In the genomic region with DNA sequence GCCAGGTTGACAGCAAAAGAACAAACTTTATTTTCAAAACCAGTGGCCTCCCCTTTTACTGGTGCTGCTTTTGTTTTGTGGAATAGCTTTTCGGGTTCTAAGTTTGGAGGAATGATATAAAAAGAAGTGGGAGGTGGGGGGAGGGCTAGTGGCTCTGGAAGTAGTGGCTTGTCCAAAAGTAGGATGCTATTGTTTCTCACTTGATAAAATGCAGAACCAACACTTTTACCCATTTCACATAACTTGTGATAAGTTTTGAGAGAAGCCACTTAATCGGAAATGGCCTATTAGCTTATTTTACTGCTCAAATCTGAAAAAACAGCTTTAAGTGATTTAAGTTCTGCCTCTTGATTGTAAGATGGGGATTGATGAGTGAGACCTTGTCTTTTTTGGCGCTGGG, we compare ENCODE assay signal across 1 cellular context.
TF ChIP-seq lines count a peak whose summit lies in the region.

No MANE protein-coding gene starts in this region.

TF ChIP-seq in K562, 482 proteins besides CTCF, POLR2A, EP300 and RAD21 (continued from another document):
- TF ChIP-seq, protein P1, sequence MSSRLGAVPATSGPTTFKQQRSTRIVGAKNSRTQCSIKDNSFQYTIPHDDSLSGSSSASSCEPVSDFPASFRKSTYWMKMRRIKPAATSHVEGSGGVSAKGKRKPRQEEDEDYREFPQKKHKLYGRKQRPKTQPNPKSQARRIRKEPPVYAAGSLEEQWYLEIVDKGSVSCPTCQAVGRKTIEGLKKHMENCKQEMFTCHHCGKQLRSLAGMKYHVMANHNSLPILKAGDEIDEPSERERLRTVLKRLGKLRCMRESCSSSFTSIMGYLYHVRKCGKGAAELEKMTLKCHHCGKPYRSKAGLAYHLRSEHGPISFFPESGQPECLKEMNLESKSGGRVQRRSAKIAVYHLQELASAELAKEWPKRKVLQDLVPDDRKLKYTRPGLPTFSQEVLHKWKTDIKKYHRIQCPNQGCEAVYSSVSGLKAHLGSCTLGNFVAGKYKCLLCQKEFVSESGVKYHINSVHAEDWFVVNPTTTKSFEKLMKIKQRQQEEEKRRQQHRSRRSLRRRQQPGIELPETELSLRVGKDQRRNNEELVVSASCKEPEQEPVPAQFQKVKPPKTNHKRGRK (tag; IDR thresholded peaks at IDR 0.05) = no peak
- TF ChIP-seq SRF (CRISPR knock-in tag; IDR thresholded peaks at IDR 0.05) (no peak), ETV6 (IDR thresholded peaks at IDR 0.05; ENCODE audit: borderline replicate concordance in 1 of 2, low read depth in 2 of 2, low read length in 1 of 2) (no peak), ETV6 (CRISPR knock-in tag; IDR thresholded peaks at IDR 0.05; ENCODE audit: borderline replicate concordance) (no peak), RCOR1 (IDR thresholded peaks at IDR 0.05; ENCODE audit: borderline replicate concordance in 1 of 2, low read depth in 2 of 2, low read length in 2 of 2) (no peak), SRSF1 (IDR thresholded peaks at IDR 0.05; ENCODE audit: low read depth, low read length) (no peak), ARHGAP35 (IDR thresholded peaks at IDR 0.05; ENCODE audit: partially characterized antibody) (no peak), RBFOX2 (IDR thresholded peaks at IDR 0.05; ENCODE audit: low read depth, low read length) (no peak), DPF2 (IDR thresholded peaks at IDR 0.05) (no peak), PURB (CRISPR knock-in tag; IDR thresholded peaks at IDR 0.05; ENCODE audit: low read depth) (no peak)
- TF ChIP-seq, protein P2, sequence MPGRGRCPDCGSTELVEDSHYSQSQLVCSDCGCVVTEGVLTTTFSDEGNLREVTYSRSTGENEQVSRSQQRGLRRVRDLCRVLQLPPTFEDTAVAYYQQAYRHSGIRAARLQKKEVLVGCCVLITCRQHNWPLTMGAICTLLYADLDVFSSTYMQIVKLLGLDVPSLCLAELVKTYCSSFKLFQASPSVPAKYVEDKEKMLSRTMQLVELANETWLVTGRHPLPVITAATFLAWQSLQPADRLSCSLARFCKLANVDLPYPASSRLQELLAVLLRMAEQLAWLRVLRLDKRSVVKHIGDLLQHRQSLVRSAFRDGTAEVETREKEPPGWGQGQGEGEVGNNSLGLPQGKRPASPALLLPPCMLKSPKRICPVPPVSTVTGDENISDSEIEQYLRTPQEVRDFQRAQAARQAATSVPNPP (IDR thresholded peaks at IDR 0.05; ENCODE audit: borderline replicate concordance, insufficient read depth, insufficient read length) = no peak
- TF ChIP-seq, protein P3, sequence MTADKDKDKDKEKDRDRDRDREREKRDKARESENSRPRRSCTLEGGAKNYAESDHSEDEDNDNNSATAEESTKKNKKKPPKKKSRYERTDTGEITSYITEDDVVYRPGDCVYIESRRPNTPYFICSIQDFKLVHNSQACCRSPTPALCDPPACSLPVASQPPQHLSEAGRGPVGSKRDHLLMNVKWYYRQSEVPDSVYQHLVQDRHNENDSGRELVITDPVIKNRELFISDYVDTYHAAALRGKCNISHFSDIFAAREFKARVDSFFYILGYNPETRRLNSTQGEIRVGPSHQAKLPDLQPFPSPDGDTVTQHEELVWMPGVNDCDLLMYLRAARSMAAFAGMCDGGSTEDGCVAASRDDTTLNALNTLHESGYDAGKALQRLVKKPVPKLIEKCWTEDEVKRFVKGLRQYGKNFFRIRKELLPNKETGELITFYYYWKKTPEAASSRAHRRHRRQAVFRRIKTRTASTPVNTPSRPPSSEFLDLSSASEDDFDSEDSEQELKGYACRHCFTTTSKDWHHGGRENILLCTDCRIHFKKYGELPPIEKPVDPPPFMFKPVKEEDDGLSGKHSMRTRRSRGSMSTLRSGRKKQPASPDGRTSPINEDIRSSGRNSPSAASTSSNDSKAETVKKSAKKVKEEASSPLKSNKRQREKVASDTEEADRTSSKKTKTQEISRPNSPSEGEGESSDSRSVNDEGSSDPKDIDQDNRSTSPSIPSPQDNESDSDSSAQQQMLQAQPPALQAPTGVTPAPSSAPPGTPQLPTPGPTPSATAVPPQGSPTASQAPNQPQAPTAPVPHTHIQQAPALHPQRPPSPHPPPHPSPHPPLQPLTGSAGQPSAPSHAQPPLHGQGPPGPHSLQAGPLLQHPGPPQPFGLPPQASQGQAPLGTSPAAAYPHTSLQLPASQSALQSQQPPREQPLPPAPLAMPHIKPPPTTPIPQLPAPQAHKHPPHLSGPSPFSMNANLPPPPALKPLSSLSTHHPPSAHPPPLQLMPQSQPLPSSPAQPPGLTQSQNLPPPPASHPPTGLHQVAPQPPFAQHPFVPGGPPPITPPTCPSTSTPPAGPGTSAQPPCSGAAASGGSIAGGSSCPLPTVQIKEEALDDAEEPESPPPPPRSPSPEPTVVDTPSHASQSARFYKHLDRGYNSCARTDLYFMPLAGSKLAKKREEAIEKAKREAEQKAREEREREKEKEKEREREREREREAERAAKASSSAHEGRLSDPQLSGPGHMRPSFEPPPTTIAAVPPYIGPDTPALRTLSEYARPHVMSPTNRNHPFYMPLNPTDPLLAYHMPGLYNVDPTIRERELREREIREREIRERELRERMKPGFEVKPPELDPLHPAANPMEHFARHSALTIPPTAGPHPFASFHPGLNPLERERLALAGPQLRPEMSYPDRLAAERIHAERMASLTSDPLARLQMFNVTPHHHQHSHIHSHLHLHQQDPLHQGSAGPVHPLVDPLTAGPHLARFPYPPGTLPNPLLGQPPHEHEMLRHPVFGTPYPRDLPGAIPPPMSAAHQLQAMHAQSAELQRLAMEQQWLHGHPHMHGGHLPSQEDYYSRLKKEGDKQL (CRISPR knock-in tag; IDR thresholded peaks at IDR 0.05; ENCODE audit: borderline replicate concordance) = no peak
- TF ChIP-seq, protein P4, sequence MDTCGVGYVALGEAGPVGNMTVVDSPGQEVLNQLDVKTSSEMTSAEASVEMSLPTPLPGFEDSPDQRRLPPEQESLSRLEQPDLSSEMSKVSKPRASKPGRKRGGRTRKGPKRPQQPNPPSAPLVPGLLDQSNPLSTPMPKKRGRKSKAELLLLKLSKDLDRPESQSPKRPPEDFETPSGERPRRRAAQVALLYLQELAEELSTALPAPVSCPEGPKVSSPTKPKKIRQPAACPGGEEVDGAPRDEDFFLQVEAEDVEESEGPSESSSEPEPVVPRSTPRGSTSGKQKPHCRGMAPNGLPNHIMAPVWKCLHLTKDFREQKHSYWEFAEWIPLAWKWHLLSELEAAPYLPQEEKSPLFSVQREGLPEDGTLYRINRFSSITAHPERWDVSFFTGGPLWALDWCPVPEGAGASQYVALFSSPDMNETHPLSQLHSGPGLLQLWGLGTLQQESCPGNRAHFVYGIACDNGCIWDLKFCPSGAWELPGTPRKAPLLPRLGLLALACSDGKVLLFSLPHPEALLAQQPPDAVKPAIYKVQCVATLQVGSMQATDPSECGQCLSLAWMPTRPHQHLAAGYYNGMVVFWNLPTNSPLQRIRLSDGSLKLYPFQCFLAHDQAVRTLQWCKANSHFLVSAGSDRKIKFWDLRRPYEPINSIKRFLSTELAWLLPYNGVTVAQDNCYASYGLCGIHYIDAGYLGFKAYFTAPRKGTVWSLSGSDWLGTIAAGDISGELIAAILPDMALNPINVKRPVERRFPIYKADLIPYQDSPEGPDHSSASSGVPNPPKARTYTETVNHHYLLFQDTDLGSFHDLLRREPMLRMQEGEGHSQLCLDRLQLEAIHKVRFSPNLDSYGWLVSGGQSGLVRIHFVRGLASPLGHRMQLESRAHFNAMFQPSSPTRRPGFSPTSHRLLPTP (IDR thresholded peaks at IDR 0.05; ENCODE audit: borderline replicate concordance, extremely low read depth, insufficient read length) = no peak
